Comparison of ENCODE assay signal across 1 cellular context in the genomic region with DNA sequence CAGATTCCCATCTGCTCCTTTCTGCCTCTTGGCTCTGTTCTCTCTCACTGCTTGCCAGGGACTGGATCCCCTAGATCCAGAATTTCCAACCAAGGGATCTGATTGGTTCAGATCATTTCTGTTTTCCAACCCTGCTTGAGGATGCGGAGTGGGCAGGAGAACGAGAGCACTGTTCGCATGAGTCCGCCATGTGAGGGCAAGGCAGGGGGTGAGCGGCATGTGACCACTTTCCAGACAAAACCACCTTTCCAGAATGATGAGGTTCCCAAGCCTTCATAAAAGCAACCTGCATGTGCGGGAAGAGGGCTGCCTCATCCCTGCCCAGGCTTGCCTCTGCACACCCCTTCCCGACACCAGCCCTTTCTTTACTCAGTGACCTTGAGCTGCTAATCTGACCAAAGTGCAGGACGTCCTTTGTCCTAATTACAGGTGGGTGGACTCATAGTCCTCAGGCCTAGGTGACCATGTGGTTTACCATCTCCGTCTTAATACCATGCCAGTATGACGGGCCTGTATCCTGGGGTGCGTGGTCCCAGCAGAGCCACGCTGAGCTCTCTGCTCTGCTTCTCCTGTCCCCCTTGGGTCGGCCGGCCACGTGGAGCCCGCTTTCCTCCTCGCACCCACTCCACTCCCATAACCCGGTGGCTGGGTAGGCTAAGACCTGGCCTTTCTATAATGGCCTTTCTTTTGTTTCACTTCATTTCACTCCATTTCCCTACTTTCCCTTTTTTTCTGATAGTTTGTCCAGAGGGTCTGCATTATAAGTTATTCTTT.
TF ChIP-seq lines count a peak whose summit lies in the region.

No MANE protein-coding gene starts in this region.

TF ChIP-seq in H1, 55 proteins besides CTCF, POLR2A, EP300 and RAD21:
- TF ChIP-seq, protein P1, sequence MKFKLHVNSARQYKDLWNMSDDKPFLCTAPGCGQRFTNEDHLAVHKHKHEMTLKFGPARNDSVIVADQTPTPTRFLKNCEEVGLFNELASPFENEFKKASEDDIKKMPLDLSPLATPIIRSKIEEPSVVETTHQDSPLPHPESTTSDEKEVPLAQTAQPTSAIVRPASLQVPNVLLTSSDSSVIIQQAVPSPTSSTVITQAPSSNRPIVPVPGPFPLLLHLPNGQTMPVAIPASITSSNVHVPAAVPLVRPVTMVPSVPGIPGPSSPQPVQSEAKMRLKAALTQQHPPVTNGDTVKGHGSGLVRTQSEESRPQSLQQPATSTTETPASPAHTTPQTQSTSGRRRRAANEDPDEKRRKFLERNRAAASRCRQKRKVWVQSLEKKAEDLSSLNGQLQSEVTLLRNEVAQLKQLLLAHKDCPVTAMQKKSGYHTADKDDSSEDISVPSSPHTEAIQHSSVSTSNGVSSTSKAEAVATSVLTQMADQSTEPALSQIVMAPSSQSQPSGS (IDR thresholded peaks at IDR 0.05; ENCODE audit: low read length): no peak
- TF ChIP-seq SIN3A (conservative IDR thresholded peaks at IDR 0.05 in 1 of 2, IDR thresholded peaks at IDR 0.05 in 1 of 2; ENCODE audit: low read depth in 1 of 2, low read length in 2 of 2) (no peak), CBX5 (IDR thresholded peaks at IDR 0.05; ENCODE audit: low read depth, low read length) (no peak), RFX5 (IDR thresholded peaks at IDR 0.05; ENCODE audit: borderline replicate concordance, low read depth, low read length) (no peak), YY1 (IDR thresholded peaks at IDR 0.05; ENCODE audit: low read depth, low read length) (no peak), ASH2L (IDR thresholded peaks at IDR 0.05; ENCODE audit: low read length) (no peak), SIX5 (IDR thresholded peaks at IDR 0.05; ENCODE audit: low read depth, low read length) (no peak), TAF7 (optimal IDR thresholded peaks at IDR 0.05; ENCODE audit: borderline replicate concordance, low read depth, low read length) (no peak), CHD1 (IDR thresholded peaks at IDR 0.05; ENCODE audit: low read depth, low read length) (no peak), TAF1 (IDR thresholded peaks at IDR 0.05; ENCODE audit: low read depth, low read length) (no peak)
TF ChIP-seq in H1: peak in this region for 0.
